In genomic region chr17:60640503-60640902, GRCh38 we compare ENCODE assay signal across 9 cellular contexts. TPM values are rescaled to one million over a fixed set of nuclear protein-coding genes. Genes with fewer than 3 reads are reported as not detected.
DNase-seq lines count a peak whose midpoint lies in the region; ATAC-seq and TF ChIP-seq lines count a peak whose summit lies in the region.
"Had no signal": no experiment of that assay in that cellular context is flagged by ENCODE, and none has a peak within 500 bp of the region (broad histone marks: within the 10 kb centered on the region; RNA-seq: fewer than 3 reads in every experiment).

No MANE protein-coding gene starts in this region.

- no peak for TF ChIP-seq RAD21 in liver (IDR thresholded peaks at IDR 0.05)

- H3K4me1 ChIP-seq in liver (ENCODE audit: control insufficient read depth in 4 of 4, insufficient read depth in 4 of 4, low read length in 3 of 4) (no peaks in the 10 kb centered on the region), tibial nerve (peaks cover 0 to 21% (median 5%) of the 10 kb centered on the region in 4 donors)

- H3K9me3 ChIP-seq in liver (ENCODE audit: control insufficient read depth in 4 of 4, low read length in 3 of 4), result no peaks in the 10 kb centered on the region
- no peaks in the 10 kb centered on the region for H3K9me3 ChIP-seq in tibial nerve
- H3K9me3 ChIP-seq: gastroesophageal sphincter had no signal

- H3K27me3 ChIP-seq in liver (ENCODE audit: control insufficient read depth in 4 of 4, insufficient read depth in 4 of 4, low read length in 3 of 4) (no peaks in the 10 kb centered on the region), tibial nerve (no peaks in the 10 kb centered on the region)
- H3K27me3 ChIP-seq: gastroesophageal sphincter had no signal

- no peak for TF ChIP-seq POLR2A in tibial nerve (IDR thresholded peaks at IDR 0.05)

- H3K27ac Mint-ChIP-seq in CD14-positive monocyte (no peak overlapping the region), WTC11 (no peak overlapping the region)
- no peak overlapping the region for H3K27ac Mint-ChIP-seq in stimulated activated naive B cell treated with anti-CD40 and anti-IgM and Interleukin-4, amounts not matched to agents 10 μg/mL and 1 μg/mL and 100 μg/mL, for 72 hours

- H3K9me3 Mint-ChIP-seq in CD14-positive monocyte (peaks cover 0 to 2% (median 0%) of the 10 kb centered on the region in 7 donors), WTC11 (no peaks in the 10 kb centered on the region)
- H3K9me3 Mint-ChIP-seq in stimulated activated naive B cell treated with anti-CD40 and anti-IgM and Interleukin-4, amounts not matched to agents 10 μg/mL and 1 μg/mL and 100 μg/mL, for 72 hours, result no peaks in the 10 kb centered on the region

- H3K36me3 ChIP-seq in liver (ENCODE audit: control insufficient read depth in 4 of 4, insufficient read depth in 3 of 4, low read depth in 1 of 4, low read length in 3 of 4) (peaks cover 2 to 7% (median 4%) of the 10 kb centered on the region in 4 donors), tibial nerve (peaks cover 0 to 19% (median 6%) of the 10 kb centered on the region in 3 donors)

- H3K27ac ChIP-seq in liver (ENCODE audit: low read depth in 1 of 2, low read length in 2 of 2) (no peak overlapping the region), tibial nerve (no peak overlapping the region)
- H3K27ac ChIP-seq: gastroesophageal sphincter had no signal

- CTCF ChIA-PET in WTC11 (lab: Charles Lee), result interaction anchor here (0.6 to 2.7 kb wide), 14 partner anchors 10 to 397 kb away, joined by 3 to 8 read pairs (median 4); partner anchors contain the start of gene PPM1D

- TF ChIP-seq CTCF in CD14-positive monocyte (IDR thresholded peaks at IDR 0.05) (peak; percentile 29), HFF-Myc (IDR thresholded peaks at IDR 0.05; ENCODE audit: low read depth, low read length, missing control alignments) (peak; percentile 51), WTC11 (IDR thresholded peaks at IDR 0.05) (peak; percentile 27; the same call in 1 of the 2 replicates), liver (IDR thresholded peaks at IDR 0.05; ENCODE audit: low read depth, low read length, missing input control) (peak; percentile 13), tibial nerve (IDR thresholded peaks at IDR 0.05) (peak in 1 of 5 experiments; percentile 20)

- no peak for DNase-seq in CD14-positive monocyte (ENCODE audit: low spot score)
- no peak for DNase-seq in HFF-Myc (ENCODE audit: extremely low read depth, low read depth)
- no peak for DNase-seq in WTC11 (ENCODE audit: low spot score)
- no peak for DNase-seq in midbrain (lab: John Stamatoyannopoulos, UW)
- DNase-seq in stimulated activated naive B cell treated with anti-CD40 and anti-IgM and Interleukin-4, amounts not matched to agents 10 μg/mL and 1 μg/mL and 100 μg/mL, for 72 hours, result no peak
- no peak for DNase-seq in tibial nerve (ENCODE audit: low spot score in 2 of 2)

- H3K4me3 Mint-ChIP-seq in CD14-positive monocyte (no peak overlapping the region), WTC11 (no peak overlapping the region)
- H3K4me3 Mint-ChIP-seq in stimulated activated naive B cell treated with anti-CD40 and anti-IgM and Interleukin-4, amounts not matched to agents 10 μg/mL and 1 μg/mL and 100 μg/mL, for 72 hours, result no peak overlapping the region

- H3K4me1 Mint-ChIP-seq in CD14-positive monocyte, result no peaks in the 10 kb centered on the region
- H3K4me1 Mint-ChIP-seq in WTC11, result peaks cover 5% of the 10 kb centered on the region
- peaks cover 2 to 9% of the 10 kb centered on the region in 2 donors for H3K4me1 Mint-ChIP-seq in stimulated activated naive B cell treated with anti-CD40 and anti-IgM and Interleukin-4, amounts not matched to agents 10 μg/mL and 1 μg/mL and 100 μg/mL, for 72 hours

- POLR2A ChIA-PET in WTC11 (lab: Charles Lee), result interaction anchor here (0.7 kb wide), 1 partner anchor 218 kb away, joined by 3 read pairs; the partner anchor contains the start of gene CHCT1

- no peak overlapping the region for H3K4me3 ChIP-seq in HFF-Myc (replicated peaks; ENCODE audit: low read depth, low read length)
- H3K4me3 ChIP-seq in liver (ENCODE audit: low read depth in 1 of 3, low read length in 3 of 3), result no peak overlapping the region
- no peak overlapping the region for H3K4me3 ChIP-seq in tibial nerve
- H3K4me3 ChIP-seq: gastroesophageal sphincter had no signal

- peaks cover 43 to 74% of the 10 kb centered on the region in 2 donors for H3K36me3 Mint-ChIP-seq in CD14-positive monocyte
- peaks cover 12% of the 10 kb centered on the region for H3K36me3 Mint-ChIP-seq in WTC11
- peaks cover 11 to 23% of the 10 kb centered on the region in 2 donors for H3K36me3 Mint-ChIP-seq in stimulated activated naive B cell treated with anti-CD40 and anti-IgM and Interleukin-4, amounts not matched to agents 10 μg/mL and 1 μg/mL and 100 μg/mL, for 72 hours

- 86% methylated on average over 2 of the region's 2 CpGs for WGBS in liver
- 78 to 85% methylated on average over 2 of the region's 2 CpGs for WGBS in tibial nerve, 2 donors

- intact Hi-C loops in CD14-positive monocyte (cut with micrococcal nuclease), result no loop called here

- TF ChIP-seq EP300 in tibial nerve (IDR thresholded peaks at IDR 0.05), result no peak

- no peak overlapping the region for H3K9ac ChIP-seq in liver (ENCODE audit: low read depth in 1 of 2, low read length in 2 of 2)

- H3K27me3 Mint-ChIP-seq in CD14-positive monocyte (ENCODE audit: low read depth in 3 of 3), result no peaks in the 10 kb centered on the region
- H3K27me3 Mint-ChIP-seq in WTC11 (ENCODE audit: low read depth), result no peaks in the 10 kb centered on the region
- no peaks in the 10 kb centered on the region for H3K27me3 Mint-ChIP-seq in stimulated activated naive B cell treated with anti-CD40 and anti-IgM and Interleukin-4, amounts not matched to agents 10 μg/mL and 1 μg/mL and 100 μg/mL, for 72 hours

- ATAC-seq in WTC11, result peak; percentile 58
- no peak for ATAC-seq in GM21619 (IDR thresholded peaks at IDR 0.05; ENCODE audit: unreplicated experiment)
- ATAC-seq in stimulated activated naive B cell treated with anti-CD40 and anti-IgM and Interleukin-4, amounts not matched to agents 10 μg/mL and 1 μg/mL and 100 μg/mL, for 72 hours (replicated peaks), result no peak
- ATAC-seq: gastroesophageal sphincter had no signal

TF ChIP-seq in WTC11, 78 proteins besides CTCF, POLR2A, EP300 and RAD21:
- TF ChIP-seq SMAD4 (CRISPR knock-in tag; IDR thresholded peaks at IDR 0.05), result no peak
- no peak for TF ChIP-seq TP53 (CRISPR knock-in tag; IDR thresholded peaks at IDR 0.05)

TF ChIP-seq in liver, 16 proteins besides CTCF, POLR2A, EP300 and RAD21:
- no peak for TF ChIP-seq YY1 (IDR thresholded peaks at IDR 0.05)
- no peak for TF ChIP-seq MAX (IDR thresholded peaks at IDR 0.05)
- no peak for TF ChIP-seq SP1 (IDR thresholded peaks at IDR 0.05)
- TF ChIP-seq EGR1 (IDR thresholded peaks at IDR 0.05; ENCODE audit: low read depth in 2 of 2), result no peak

RNA-seq across cellular contexts. Expression of gene BCAS3, which starts 37.1 kb away (rescaled TPM):
- polyA plus RNA-seq in CD14-positive monocyte (10 to 100 TPM; 14.7 to 19.1 TPM), liver (1 to 10 TPM; 5.8 to 10.0 TPM)
- total RNA-seq in WTC11 (2021) (15.5 to 19.8 TPM (median 17.8 TPM) in 3 replicates), liver (10 to 100 TPM; 10.3 to 24.6 TPM), tibial nerve (10 to 100 TPM; 26.4 to 48.1 (median 44.8) TPM)

RNA-seq across cellular contexts. Expression of gene PPM1D, which starts 40.5 kb away (rescaled TPM):
- polyA plus RNA-seq in CD14-positive monocyte (1 to 10 TPM; 7.2 to 7.3 TPM), liver (1 to 10 TPM; 2.0 to 3.6 TPM)
- total RNA-seq in WTC11 (2021) (16.5 to 20.4 TPM (median 17.0 TPM) in 3 replicates), liver (1 to 10 TPM; 6.4 to 8.7 TPM), tibial nerve (10 to 100 TPM; 14.9 to 25.9 (median 15.6) TPM)
